ENCODE assay signal across 8 cellular contexts in the genomic region with DNA sequence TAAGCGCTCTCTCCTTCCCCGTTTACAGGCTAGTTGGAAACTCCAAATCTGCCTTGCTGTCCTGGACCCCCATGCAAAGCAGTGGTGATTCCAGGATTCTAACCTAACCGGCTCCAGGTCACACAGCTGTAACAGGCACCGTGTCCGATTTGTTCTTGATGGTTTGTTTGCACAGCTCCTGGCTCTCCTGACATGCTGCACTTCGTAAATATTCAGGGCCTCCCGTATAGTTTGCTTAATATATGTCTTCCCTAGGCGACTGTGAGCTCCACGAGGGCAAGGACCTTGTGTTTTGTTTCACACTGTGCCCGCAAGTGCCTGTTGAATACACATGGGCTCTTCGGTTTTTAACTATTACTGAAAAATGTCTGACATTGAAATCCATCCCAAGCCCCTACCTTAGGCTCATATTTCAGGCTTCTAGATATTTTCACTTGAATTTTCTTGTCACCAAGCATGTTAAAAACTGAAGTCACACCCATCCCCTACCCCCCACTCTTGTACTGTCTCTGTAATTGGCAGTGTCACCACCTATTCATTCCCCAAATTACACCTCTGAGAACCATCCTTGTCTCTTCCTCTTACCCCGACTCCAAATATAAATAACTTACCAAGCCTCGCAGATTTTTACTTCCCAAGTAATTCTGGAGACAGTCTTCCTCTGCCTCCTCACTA. TPM values are rescaled to one million over a fixed set of nuclear protein-coding genes. Genes with fewer than 3 reads are reported as not detected.
A peak's percentile ranks its signal among the peaks of the same experiment; 100 is the strongest.
DNase-seq lines count a peak whose midpoint lies in the region; ATAC-seq and TF ChIP-seq lines count a peak whose summit lies in the region.

No MANE protein-coding gene starts in this region.

- no peaks in the 10 kb centered on the region for H3K9me3 Mint-ChIP-seq in activated CD4-positive, alpha-beta T cell treated with anti-CD3 and anti-CD28 coated beads, Interleukin-2, amount 10 ng/mL, durations not matched to agents 24 days and 14 days

- H3K36me3 ChIP-seq in left lung = no peaks in the 10 kb centered on the region

- H3K9me3 ChIP-seq in left lung = no peaks in the 10 kb centered on the region

- DNase-seq in AG09309 (ENCODE audit: low read depth) = no peak
- no peak for DNase-seq in left lung
- no peak for DNase-seq in iPS-NIHi11 (ENCODE audit: low spot score)
- no peak for DNase-seq in central memory CD4-positive, alpha-beta T cell
- DNase-seq in activated CD4-positive, alpha-beta T cell treated with anti-CD3 and anti-CD28 coated beads, Interleukin-2, amount 10 ng/mL, durations not matched to agents 24 days and 14 days = no peak

- H3K27me3 Mint-ChIP-seq in activated CD4-positive, alpha-beta T cell treated with anti-CD3 and anti-CD28 coated beads, Interleukin-2, amount 10 ng/mL, durations not matched to agents 24 days and 14 days = no peaks in the 10 kb centered on the region

- ATAC-seq in HG02973 (IDR thresholded peaks at IDR 0.05; ENCODE audit: unreplicated experiment) (peak; percentile 1), SK-N-SH treated with all-trans-retinoic acid at 6 μM for 48 hours (0 out of 3 replicates have a peak, but pooled peaks have one; percentile 0), left lung (peak; percentile 11), HG03342 (IDR thresholded peaks at IDR 0.05; ENCODE audit: unreplicated experiment) (no peak)

- no peak overlapping the region for H3K27ac Mint-ChIP-seq in activated CD4-positive, alpha-beta T cell treated with anti-CD3 and anti-CD28 coated beads, Interleukin-2, amount 10 ng/mL, durations not matched to agents 24 days and 14 days

- H3K4me1 Mint-ChIP-seq in activated CD4-positive, alpha-beta T cell treated with anti-CD3 and anti-CD28 coated beads, Interleukin-2, amount 10 ng/mL, durations not matched to agents 24 days and 14 days = peaks cover 18% of the 10 kb centered on the region

- peak overlapping the region; percentile 92 to 96 for H3K27ac ChIP-seq in left lung

- intact Hi-C loops in left lung (cut with DNase I) = no loop called here
- intact Hi-C loops in activated CD4-positive, alpha-beta T cell treated with anti-CD3 and anti-CD28 coated beads, Interleukin-2, amount 10 ng/mL, durations not matched to agents 24 days and 14 days (cut with micrococcal nuclease) = loop anchor here (1.0 to 10.0 kb wide), 9 partner anchors 14 to 1791 kb away; a partner anchor contains a TSS

- peak overlapping the region; percentile 65 for H3K4me3 ChIP-seq in AG09309 (ENCODE audit: control insufficient read depth, low read depth, low read length)
- peak overlapping the region; percentile 65 to 96 for H3K4me3 ChIP-seq in left lung

- TF ChIP-seq CTCF in AG09309 (IDR thresholded peaks at IDR 0.05; ENCODE audit: control insufficient read depth, insufficient read depth, low read depth, low read length, missing control alignments) (no peak), left lung (IDR thresholded peaks at IDR 0.05) (no peak)

- H3K36me3 Mint-ChIP-seq in activated CD4-positive, alpha-beta T cell treated with anti-CD3 and anti-CD28 coated beads, Interleukin-2, amount 10 ng/mL, durations not matched to agents 24 days and 14 days (ENCODE audit: low read depth) = peaks cover 21% of the 10 kb centered on the region

- no peaks in the 10 kb centered on the region for H3K27me3 ChIP-seq in left lung

- H3K4me3 Mint-ChIP-seq in activated CD4-positive, alpha-beta T cell treated with anti-CD3 and anti-CD28 coated beads, Interleukin-2, amount 10 ng/mL, durations not matched to agents 24 days and 14 days = no peak overlapping the region

- peaks cover 21 to 43% of the 10 kb centered on the region in 2 donors for H3K4me1 ChIP-seq in left lung

TF ChIP-seq in SK-N-SH treated with all-trans-retinoic acid at 6 μM for 48 hours, 23 proteins besides CTCF, POLR2A, EP300 and RAD21:
- TF ChIP-seq ZFP3 (CRISPR knock-in tag; IDR thresholded peaks at IDR 0.05) (no peak), RARB (CRISPR knock-in tag; IDR thresholded peaks at IDR 0.05) (no peak), ARNTL (CRISPR knock-in tag; IDR thresholded peaks at IDR 0.05; ENCODE audit: borderline replicate concordance, low read depth) (no peak), PPARA (CRISPR knock-in tag; IDR thresholded peaks at IDR 0.05; ENCODE audit: borderline replicate concordance) (no peak), BACH2 (CRISPR knock-in tag; IDR thresholded peaks at IDR 0.05; ENCODE audit: borderline replicate concordance) (no peak), ZNF70 (CRISPR knock-in tag; IDR thresholded peaks at IDR 0.05) (no peak), ISL1 (CRISPR knock-in tag; IDR thresholded peaks at IDR 0.05) (no peak), TCF4 (CRISPR knock-in tag; IDR thresholded peaks at IDR 0.05; ENCODE audit: borderline replicate concordance) (no peak), OSR1 (CRISPR knock-in tag; IDR thresholded peaks at IDR 0.05) (no peak)
- TF ChIP-seq, protein P1, sequence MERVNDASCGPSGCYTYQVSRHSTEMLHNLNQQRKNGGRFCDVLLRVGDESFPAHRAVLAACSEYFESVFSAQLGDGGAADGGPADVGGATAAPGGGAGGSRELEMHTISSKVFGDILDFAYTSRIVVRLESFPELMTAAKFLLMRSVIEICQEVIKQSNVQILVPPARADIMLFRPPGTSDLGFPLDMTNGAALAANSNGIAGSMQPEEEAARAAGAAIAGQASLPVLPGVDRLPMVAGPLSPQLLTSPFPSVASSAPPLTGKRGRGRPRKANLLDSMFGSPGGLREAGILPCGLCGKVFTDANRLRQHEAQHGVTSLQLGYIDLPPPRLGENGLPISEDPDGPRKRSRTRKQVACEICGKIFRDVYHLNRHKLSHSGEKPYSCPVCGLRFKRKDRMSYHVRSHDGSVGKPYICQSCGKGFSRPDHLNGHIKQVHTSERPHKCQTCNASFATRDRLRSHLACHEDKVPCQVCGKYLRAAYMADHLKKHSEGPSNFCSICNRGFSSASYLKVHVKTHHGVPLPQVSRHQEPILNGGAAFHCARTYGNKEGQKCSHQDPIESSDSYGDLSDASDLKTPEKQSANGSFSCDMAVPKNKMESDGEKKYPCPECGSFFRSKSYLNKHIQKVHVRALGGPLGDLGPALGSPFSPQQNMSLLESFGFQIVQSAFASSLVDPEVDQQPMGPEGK (CRISPR knock-in tag; IDR thresholded peaks at IDR 0.05; ENCODE audit: borderline replicate concordance) = no peak
- TF ChIP-seq, protein P2, sequence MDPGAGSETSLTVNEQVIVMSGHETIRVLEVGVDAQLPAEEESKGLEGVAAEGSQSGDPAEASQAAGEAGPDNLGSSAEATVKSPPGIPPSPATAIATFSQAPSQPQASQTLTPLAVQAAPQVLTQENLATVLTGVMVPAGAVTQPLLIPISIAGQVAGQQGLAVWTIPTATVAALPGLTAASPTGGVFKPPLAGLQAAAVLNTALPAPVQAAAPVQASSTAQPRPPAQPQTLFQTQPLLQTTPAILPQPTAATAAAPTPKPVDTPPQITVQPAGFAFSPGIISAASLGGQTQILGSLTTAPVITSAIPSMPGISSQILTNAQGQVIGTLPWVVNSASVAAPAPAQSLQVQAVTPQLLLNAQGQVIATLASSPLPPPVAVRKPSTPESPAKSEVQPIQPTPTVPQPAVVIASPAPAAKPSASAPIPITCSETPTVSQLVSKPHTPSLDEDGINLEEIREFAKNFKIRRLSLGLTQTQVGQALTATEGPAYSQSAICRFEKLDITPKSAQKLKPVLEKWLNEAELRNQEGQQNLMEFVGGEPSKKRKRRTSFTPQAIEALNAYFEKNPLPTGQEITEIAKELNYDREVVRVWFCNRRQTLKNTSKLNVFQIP (CRISPR knock-in tag; IDR thresholded peaks at IDR 0.05; ENCODE audit: borderline replicate concordance, low read depth) = no peak
- TF ChIP-seq, protein P3, sequence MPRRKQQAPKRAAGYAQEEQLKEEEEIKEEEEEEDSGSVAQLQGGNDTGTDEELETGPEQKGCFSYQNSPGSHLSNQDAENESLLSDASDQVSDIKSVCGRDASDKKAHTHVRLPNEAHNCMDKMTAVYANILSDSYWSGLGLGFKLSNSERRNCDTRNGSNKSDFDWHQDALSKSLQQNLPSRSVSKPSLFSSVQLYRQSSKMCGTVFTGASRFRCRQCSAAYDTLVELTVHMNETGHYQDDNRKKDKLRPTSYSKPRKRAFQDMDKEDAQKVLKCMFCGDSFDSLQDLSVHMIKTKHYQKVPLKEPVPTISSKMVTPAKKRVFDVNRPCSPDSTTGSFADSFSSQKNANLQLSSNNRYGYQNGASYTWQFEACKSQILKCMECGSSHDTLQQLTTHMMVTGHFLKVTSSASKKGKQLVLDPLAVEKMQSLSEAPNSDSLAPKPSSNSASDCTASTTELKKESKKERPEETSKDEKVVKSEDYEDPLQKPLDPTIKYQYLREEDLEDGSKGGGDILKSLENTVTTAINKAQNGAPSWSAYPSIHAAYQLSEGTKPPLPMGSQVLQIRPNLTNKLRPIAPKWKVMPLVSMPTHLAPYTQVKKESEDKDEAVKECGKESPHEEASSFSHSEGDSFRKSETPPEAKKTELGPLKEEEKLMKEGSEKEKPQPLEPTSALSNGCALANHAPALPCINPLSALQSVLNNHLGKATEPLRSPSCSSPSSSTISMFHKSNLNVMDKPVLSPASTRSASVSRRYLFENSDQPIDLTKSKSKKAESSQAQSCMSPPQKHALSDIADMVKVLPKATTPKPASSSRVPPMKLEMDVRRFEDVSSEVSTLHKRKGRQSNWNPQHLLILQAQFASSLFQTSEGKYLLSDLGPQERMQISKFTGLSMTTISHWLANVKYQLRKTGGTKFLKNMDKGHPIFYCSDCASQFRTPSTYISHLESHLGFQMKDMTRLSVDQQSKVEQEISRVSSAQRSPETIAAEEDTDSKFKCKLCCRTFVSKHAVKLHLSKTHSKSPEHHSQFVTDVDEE (CRISPR knock-in tag; IDR thresholded peaks at IDR 0.05) = no peak

RNA-seq across cellular contexts. Expression of a gene that starts 1.0 kb away (rescaled TPM):
- 10 to 100 TPM; 86.4 to 97.6 TPM for total RNA-seq in left lung
- total RNA-seq in activated CD4-positive, alpha-beta T cell treated with anti-CD3 and anti-CD28 coated beads, Interleukin-2, amount 10 ng/mL, durations not matched to agents 24 days and 14 days = 122 and 130 TPM in 2 replicates
